Comparison of ENCODE assay signal across 1 cellular context in genomic region chr2:63841254-63842022, GRCh38.
TF ChIP-seq lines count a peak whose summit lies in the region.

UGP2 (plus strand) TSS chr2:63841896; CDS start chr2:63842186, 290 bp downstream.

TF ChIP-seq in HepG2, 621 proteins besides CTCF, POLR2A, EP300 and RAD21 (continued from another document):
- TF ChIP-seq ZNF652 (CRISPR knock-in tag; IDR thresholded peaks at IDR 0.05; ENCODE audit: borderline replicate concordance, low read depth) (no peak; the same call in 1 of the 2 replicates), ZNF556 (CRISPR knock-in tag; IDR thresholded peaks at IDR 0.05; ENCODE audit: borderline replicate concordance) (no peak; the same call in 1 of the 2 replicates), ZNF878 (CRISPR knock-in tag; IDR thresholded peaks at IDR 0.05) (0 out of 2 replicates have a peak, but pooled peaks have one; percentile 27), CREBL2 (CRISPR knock-in tag; IDR thresholded peaks at IDR 0.05; ENCODE audit: borderline replicate concordance) (peak; percentile 48; the same call in 1 of the 2 replicates), GABPA (IDR thresholded peaks at IDR 0.05; ENCODE audit: low read depth, low read length) (no peak), GABPA (CRISPR knock-in tag; IDR thresholded peaks at IDR 0.05; ENCODE audit: low read depth) (no peak), FOXA1 (IDR thresholded peaks at IDR 0.05) (no peak), FOXA1 (CRISPR knock-in tag; IDR thresholded peaks at IDR 0.05) (no peak), ELK4 (CRISPR knock-in tag; IDR thresholded peaks at IDR 0.05; ENCODE audit: borderline replicate concordance) (no peak), ZNF749 (CRISPR knock-in tag; IDR thresholded peaks at IDR 0.05; ENCODE audit: borderline replicate concordance) (peak; percentile 61; the same call in 1 of the 2 replicates), ZNF441 (CRISPR knock-in tag; IDR thresholded peaks at IDR 0.05; ENCODE audit: borderline replicate concordance) (peak; percentile 89)
